Comparison of ENCODE assay signal across 17 cellular contexts in genomic region chr6:160500639-160501038, GRCh38.
DNase-seq lines count a peak whose midpoint lies in the region; ATAC-seq and TF ChIP-seq lines count a peak whose summit lies in the region.
"Had no signal": no experiment of that assay in that cellular context is flagged by ENCODE, and none has a peak within 500 bp of the region (broad histone marks: within the 10 kb centered on the region; RNA-seq: fewer than 3 reads in every experiment).

No MANE protein-coding gene starts in this region.

- no peaks in the 10 kb centered on the region for H3K27me3 Mint-ChIP-seq in natural killer cell treated with Interleukin-12 subunit alpha and Interleukin-12 subunit beta and Interleukin-15 and Interleukin-18, amount 100 ng/mL, for 72 hours
- no peaks in the 10 kb centered on the region for H3K27me3 Mint-ChIP-seq in natural killer cell (ENCODE audit: low read depth in 2 of 2)
- peaks cover 15% of the 10 kb centered on the region for H3K27me3 Mint-ChIP-seq in T-helper 2 cell treated with Interferon-gamma antibody and Interleukin-4, amounts not matched to agents 5 μg/mL and 100 μg/mL, for 36 hours (ENCODE audit: low read depth)
- H3K27me3 Mint-ChIP-seq in activated T-helper 1 cell treated with anti-CD3 and anti-CD28 coated beads, Interleukin-12 subunit alpha, Interleukin-12 subunit beta, Interleukin-2, Interleukin-4 antibody, amounts not matched to agents 30 ng/mL and 10 ng/mL and 1 ng/mL, durations not matched to agents 14 hours and 24 hours and 36 hours (ENCODE audit: insufficient read depth) = peaks cover 2% of the 10 kb centered on the region
- H3K27me3 Mint-ChIP-seq: CD4-positive, alpha-beta memory T cell had no signal

- H3K27ac Mint-ChIP-seq in natural killer cell treated with Interleukin-12 subunit alpha and Interleukin-12 subunit beta and Interleukin-15 and Interleukin-18, amount 100 ng/mL, for 72 hours = peak overlapping the region in 1 of 2 donors; percentile 68
- no peak overlapping the region for H3K27ac Mint-ChIP-seq in natural killer cell
- peak overlapping the region; percentile 54 for H3K27ac Mint-ChIP-seq in T-helper 2 cell treated with Interferon-gamma antibody and Interleukin-4, amounts not matched to agents 5 μg/mL and 100 μg/mL, for 36 hours
- peak overlapping the region; percentile 15 for H3K27ac Mint-ChIP-seq in activated T-helper 1 cell treated with anti-CD3 and anti-CD28 coated beads, Interleukin-12 subunit alpha, Interleukin-12 subunit beta, Interleukin-2, Interleukin-4 antibody, amounts not matched to agents 30 ng/mL and 10 ng/mL and 1 ng/mL, durations not matched to agents 14 hours and 24 hours and 36 hours
- H3K27ac Mint-ChIP-seq in stimulated activated effector memory CD8-positive, alpha-beta T cell treated with anti-CD3 and anti-CD28 coated beads, Interleukin-12 subunit alpha, Interleukin-12 subunit beta, amount 100 ng/mL, for 72 hours = peak overlapping the region; percentile 64
- H3K27ac Mint-ChIP-seq: CD4-positive, alpha-beta memory T cell had no signal

- H3K9me3 Mint-ChIP-seq in natural killer cell treated with Interleukin-12 subunit alpha and Interleukin-12 subunit beta and Interleukin-15 and Interleukin-18, amount 100 ng/mL, for 72 hours = no peaks in the 10 kb centered on the region
- no peaks in the 10 kb centered on the region for H3K9me3 Mint-ChIP-seq in natural killer cell
- peaks cover 19% of the 10 kb centered on the region for H3K9me3 Mint-ChIP-seq in T-helper 2 cell treated with Interferon-gamma antibody and Interleukin-4, amounts not matched to agents 5 μg/mL and 100 μg/mL, for 36 hours
- peaks cover 19% of the 10 kb centered on the region for H3K9me3 Mint-ChIP-seq in activated T-helper 1 cell treated with anti-CD3 and anti-CD28 coated beads, Interleukin-12 subunit alpha, Interleukin-12 subunit beta, Interleukin-2, Interleukin-4 antibody, amounts not matched to agents 30 ng/mL and 10 ng/mL and 1 ng/mL, durations not matched to agents 14 hours and 24 hours and 36 hours
- H3K9me3 Mint-ChIP-seq in stimulated activated effector memory CD8-positive, alpha-beta T cell treated with anti-CD3 and anti-CD28 coated beads, Interleukin-12 subunit alpha, Interleukin-12 subunit beta, amount 100 ng/mL, for 72 hours = no peaks in the 10 kb centered on the region

- H3K36me3 Mint-ChIP-seq in natural killer cell treated with Interleukin-12 subunit alpha and Interleukin-12 subunit beta and Interleukin-15 and Interleukin-18, amount 100 ng/mL, for 72 hours = peaks cover 46% of the 10 kb centered on the region
- H3K36me3 Mint-ChIP-seq in natural killer cell = peaks cover 68% of the 10 kb centered on the region
- H3K36me3 Mint-ChIP-seq in T-helper 2 cell treated with Interferon-gamma antibody and Interleukin-4, amounts not matched to agents 5 μg/mL and 100 μg/mL, for 36 hours (ENCODE audit: low read depth) = peaks cover 18% of the 10 kb centered on the region
- peaks cover 17% of the 10 kb centered on the region for H3K36me3 Mint-ChIP-seq in activated T-helper 1 cell treated with anti-CD3 and anti-CD28 coated beads, Interleukin-12 subunit alpha, Interleukin-12 subunit beta, Interleukin-2, Interleukin-4 antibody, amounts not matched to agents 30 ng/mL and 10 ng/mL and 1 ng/mL, durations not matched to agents 14 hours and 24 hours and 36 hours (ENCODE audit: low read depth)
- peaks cover 30% of the 10 kb centered on the region for H3K36me3 Mint-ChIP-seq in stimulated activated effector memory CD8-positive, alpha-beta T cell treated with anti-CD3 and anti-CD28 coated beads, Interleukin-12 subunit alpha, Interleukin-12 subunit beta, amount 100 ng/mL, for 72 hours

- 92 to 97% methylated on average over 4 of the region's 4 CpGs for whole genome bisulfite sequencing in lower leg skin, 2 donors

- H3K4me3 ChIP-seq in lower leg skin (ENCODE audit: low read depth, poor library complexity, severe bottlenecking) = no peak overlapping the region
- H3K4me3 ChIP-seq: GM23248 had no signal

- intact Hi-C loops in natural killer cell (cut with micrococcal nuclease) (no loop called here), lower leg skin (cut with DNase I; ENCODE audit: low total_unique reads) (no loop called here)
- intact Hi-C loops in activated T-helper 1 cell treated with anti-CD3 and anti-CD28 coated beads, Interleukin-12 subunit alpha, Interleukin-12 subunit beta, Interleukin-2, Interleukin-4 antibody, amounts not matched to agents 30 ng/mL and 10 ng/mL and 1 ng/mL, durations not matched to agents 14 hours and 24 hours and 36 hours (cut with micrococcal nuclease) = no loop called here

- H3K4me3 Mint-ChIP-seq in natural killer cell treated with Interleukin-12 subunit alpha and Interleukin-12 subunit beta and Interleukin-15 and Interleukin-18, amount 100 ng/mL, for 72 hours = peak overlapping the region; percentile 51
- no peak overlapping the region for H3K4me3 Mint-ChIP-seq in natural killer cell
- H3K4me3 Mint-ChIP-seq in T-helper 2 cell treated with Interferon-gamma antibody and Interleukin-4, amounts not matched to agents 5 μg/mL and 100 μg/mL, for 36 hours = no peak overlapping the region
- H3K4me3 Mint-ChIP-seq in activated T-helper 1 cell treated with anti-CD3 and anti-CD28 coated beads, Interleukin-12 subunit alpha, Interleukin-12 subunit beta, Interleukin-2, Interleukin-4 antibody, amounts not matched to agents 30 ng/mL and 10 ng/mL and 1 ng/mL, durations not matched to agents 14 hours and 24 hours and 36 hours = no peak overlapping the region
- H3K4me3 Mint-ChIP-seq in stimulated activated effector memory CD8-positive, alpha-beta T cell treated with anti-CD3 and anti-CD28 coated beads, Interleukin-12 subunit alpha, Interleukin-12 subunit beta, amount 100 ng/mL, for 72 hours = no peak overlapping the region
- H3K4me3 Mint-ChIP-seq: CD4-positive, alpha-beta memory T cell had no signal

- H3K27ac ChIP-seq in substantia nigra (ENCODE audit: low read depth, low read length, poor library complexity, severe bottlenecking) = no peak overlapping the region
- H3K27ac ChIP-seq: GM23248 had no signal

- peak in 1 of 2 donors; percentile 82 for ATAC-seq in natural killer cell treated with Interleukin-12 subunit alpha and Interleukin-12 subunit beta and Interleukin-15 and Interleukin-18, amount 100 ng/mL, for 72 hours
- ATAC-seq in natural killer cell = no peak
- peak; percentile 81 for ATAC-seq in stimulated activated effector memory CD8-positive, alpha-beta T cell treated with anti-CD3 and anti-CD28 coated beads, Interleukin-12 subunit alpha, Interleukin-12 subunit beta, amount 100 ng/mL, for 72 hours

- no peak for DNase-seq in natural killer cell treated with Interleukin-12 subunit alpha and Interleukin-12 subunit beta and Interleukin-15 and Interleukin-18, amount 100 ng/mL, for 72 hours (ENCODE audit: low spot score)
- DNase-seq in natural killer cell = no peak
- peak; percentile 12 for DNase-seq in T-helper 2 cell treated with Interferon-gamma antibody and Interleukin-4, amounts not matched to agents 5 μg/mL and 100 μg/mL, for 36 hours (ENCODE audit: low spot score)
- DNase-seq in activated T-helper 1 cell treated with anti-CD3 and anti-CD28 coated beads, Interleukin-12 subunit alpha, Interleukin-12 subunit beta, Interleukin-2, Interleukin-4 antibody, amounts not matched to agents 30 ng/mL and 10 ng/mL and 1 ng/mL, durations not matched to agents 14 hours and 24 hours and 36 hours (ENCODE audit: low spot score) = no peak
- DNase-seq in stimulated activated effector memory CD8-positive, alpha-beta T cell treated with anti-CD3 and anti-CD28 coated beads, Interleukin-12 subunit alpha, Interleukin-12 subunit beta, amount 100 ng/mL, for 72 hours (ENCODE audit: low spot score in 2 of 2) = no peak
- no peak for DNase-seq in substantia nigra (lab: John Stamatoyannopoulos, UW)
- DNase-seq in lower leg skin (ENCODE audit: low spot score in 2 of 2) = no peak
- no peak for DNase-seq in EL
- DNase-seq: C1 segment of cervical spinal cord; Caco-2; CD4-positive, alpha-beta memory T cell; DMS153; DND-41; GDM1; GM23248; H7; HCEC 1CT had no signal

- no peak for TF ChIP-seq POLR2A in lower leg skin (IDR thresholded peaks at IDR 0.05)

- H3K4me1 Mint-ChIP-seq in natural killer cell treated with Interleukin-12 subunit alpha and Interleukin-12 subunit beta and Interleukin-15 and Interleukin-18, amount 100 ng/mL, for 72 hours (ENCODE audit: low read depth in 2 of 2) = peaks cover 10 to 18% of the 10 kb centered on the region in 2 donors
- peaks cover 14 to 26% of the 10 kb centered on the region in 2 donors for H3K4me1 Mint-ChIP-seq in natural killer cell
- peaks cover 6% of the 10 kb centered on the region for H3K4me1 Mint-ChIP-seq in T-helper 2 cell treated with Interferon-gamma antibody and Interleukin-4, amounts not matched to agents 5 μg/mL and 100 μg/mL, for 36 hours (ENCODE audit: low read depth)
- H3K4me1 Mint-ChIP-seq in activated T-helper 1 cell treated with anti-CD3 and anti-CD28 coated beads, Interleukin-12 subunit alpha, Interleukin-12 subunit beta, Interleukin-2, Interleukin-4 antibody, amounts not matched to agents 30 ng/mL and 10 ng/mL and 1 ng/mL, durations not matched to agents 14 hours and 24 hours and 36 hours (ENCODE audit: low read depth) = no peaks in the 10 kb centered on the region
- H3K4me1 Mint-ChIP-seq in stimulated activated effector memory CD8-positive, alpha-beta T cell treated with anti-CD3 and anti-CD28 coated beads, Interleukin-12 subunit alpha, Interleukin-12 subunit beta, amount 100 ng/mL, for 72 hours = peaks cover 16% of the 10 kb centered on the region
- H3K4me1 Mint-ChIP-seq: CD4-positive, alpha-beta memory T cell had no signal

- TF ChIP-seq CTCF in natural killer cell (IDR thresholded peaks at IDR 0.05) (no peak), lower leg skin (IDR thresholded peaks at IDR 0.05) (no peak)

Comparison
In these comparisons a context has a peak if more than half of its experiments do, and no peak if none do; other contexts are left out.
1. H3K27ac Mint-ChIP-seq: peak in T-helper 2 cell treated with Interferon-gamma antibody and Interleukin-4, amounts not matched to agents 5 μg/mL and 100 μg/mL, for 36 hours (single experiment), activated T-helper 1 cell treated with anti-CD3 and anti-CD28 coated beads, Interleukin-12 subunit alpha, Interleukin-12 subunit beta, Interleukin-2, Interleukin-4 antibody, amounts not matched to agents 30 ng/mL and 10 ng/mL and 1 ng/mL, durations not matched to agents 14 hours and 24 hours and 36 hours (single experiment) and stimulated activated effector memory CD8-positive, alpha-beta T cell treated with anti-CD3 and anti-CD28 coated beads, Interleukin-12 subunit alpha, Interleukin-12 subunit beta, amount 100 ng/mL, for 72 hours (single experiment); none in natural killer cell (0 of 2).